ENCODE assay signal across 10 cellular contexts in the genomic region with DNA sequence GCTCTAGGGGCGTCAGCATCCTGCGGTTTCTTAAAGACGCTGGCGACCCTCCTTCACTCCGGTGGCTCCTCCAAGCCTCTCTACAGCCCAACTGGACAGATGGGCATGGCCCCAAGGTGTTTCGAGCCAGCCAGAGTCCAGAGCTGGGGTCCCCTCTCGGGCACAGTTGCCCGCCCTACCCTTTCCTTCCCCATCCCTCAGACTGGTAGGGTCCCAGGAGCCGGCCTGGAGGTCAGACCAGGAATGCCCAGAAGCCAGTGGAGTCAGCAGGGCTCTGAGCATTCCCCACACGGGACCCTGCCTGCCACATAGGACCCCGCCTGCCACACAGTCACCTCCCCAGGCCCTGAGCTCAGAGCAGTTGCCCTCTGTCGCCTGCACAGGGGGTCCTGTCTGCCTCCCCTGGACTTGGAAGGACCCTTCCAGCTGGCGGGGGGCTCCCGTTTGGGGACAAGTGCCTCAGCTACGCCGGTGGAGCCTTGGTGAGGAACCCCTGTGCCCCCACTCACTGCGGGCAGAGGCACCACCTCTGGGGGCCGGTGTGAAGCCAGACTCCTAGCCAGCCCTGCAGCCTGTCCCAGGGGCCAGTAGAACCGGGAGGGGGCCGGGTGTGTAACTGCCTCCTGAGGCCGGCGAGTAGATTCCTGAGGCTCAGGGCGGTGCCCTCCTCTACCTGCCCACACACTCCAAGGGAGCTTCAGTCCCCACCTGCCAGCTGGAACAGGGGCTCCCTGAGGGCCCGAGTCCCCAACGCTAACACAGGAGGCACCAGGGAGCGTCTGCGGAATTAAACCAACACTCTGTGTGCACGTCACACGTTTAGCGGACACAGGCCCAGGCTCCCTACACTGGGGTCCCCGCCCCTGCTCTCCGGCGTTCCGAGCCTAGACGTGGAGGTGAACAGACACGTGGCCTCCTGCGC. TPM values are rescaled to one million over a fixed set of nuclear protein-coding genes. Genes with fewer than 3 reads are reported as not detected.
DNase-seq lines count a peak whose midpoint lies in the region; ATAC-seq and TF ChIP-seq lines count a peak whose summit lies in the region.
"Had no signal": no experiment of that assay in that cellular context is flagged by ENCODE, and none has a peak within 500 bp of the region (broad histone marks: within the 10 kb centered on the region; RNA-seq: fewer than 3 reads in every experiment).

No MANE protein-coding gene starts in this region.

- intact Hi-C loops in breast epithelium (cut with DNase I; ENCODE audit: low total_unique reads) = no loop called here
- intact Hi-C loops in activated naive CD4-positive, alpha-beta T cell treated with anti-CD3 and anti-CD28 coated beads for 36 hours (cut with micrococcal nuclease) = no loop called here

- no peaks in the 10 kb centered on the region for H3K27me3 ChIP-seq in breast epithelium

- peaks cover 0 to 4% of the 10 kb centered on the region in 2 donors for H3K4me1 ChIP-seq in breast epithelium

- TF ChIP-seq CTCF in breast epithelium (IDR thresholded peaks at IDR 0.05) (no peak), mesothelial cell of epicardium (IDR thresholded peaks at IDR 0.05; ENCODE audit: unreplicated experiment) (no peak)

- H3K27me3 Mint-ChIP-seq in stimulated activated naive CD8-positive, alpha-beta T cell treated with anti-CD3 and anti-CD28 coated beads, Interleukin-15, amount 100 ng/mL, for 72 hours = no peaks in the 10 kb centered on the region
- H3K27me3 Mint-ChIP-seq in mesothelial cell of epicardium (ENCODE audit: low read depth) = no peaks in the 10 kb centered on the region
- no peaks in the 10 kb centered on the region for H3K27me3 Mint-ChIP-seq in activated naive CD4-positive, alpha-beta T cell treated with anti-CD3 and anti-CD28 coated beads for 36 hours (ENCODE audit: low read depth)

- H3K9me3 Mint-ChIP-seq in stimulated activated naive CD8-positive, alpha-beta T cell treated with anti-CD3 and anti-CD28 coated beads, Interleukin-15, amount 100 ng/mL, for 72 hours = peaks cover 0 to 8% of the 10 kb centered on the region in 2 donors
- no peaks in the 10 kb centered on the region for H3K9me3 Mint-ChIP-seq in mesothelial cell of epicardium
- peaks cover 4% of the 10 kb centered on the region for H3K9me3 Mint-ChIP-seq in activated naive CD4-positive, alpha-beta T cell treated with anti-CD3 and anti-CD28 coated beads for 36 hours
- H3K9me3 Mint-ChIP-seq in activated naive CD4-positive, alpha-beta T cell treated with anti-CD3 and anti-CD28 coated beads, Interleukin-2, amount 50 U/mL, for 72 hours = no peaks in the 10 kb centered on the region

- CTCF ChIA-PET in activated naive CD4-positive, alpha-beta T cell treated with anti-CD3 and anti-CD28 coated beads for 36 hours (lab: Charles Lee) = no interaction called here

- no peak overlapping the region for H3K4me3 Mint-ChIP-seq in stimulated activated naive CD8-positive, alpha-beta T cell treated with anti-CD3 and anti-CD28 coated beads, Interleukin-15, amount 100 ng/mL, for 72 hours
- H3K4me3 Mint-ChIP-seq in mesothelial cell of epicardium = no peak overlapping the region
- no peak overlapping the region for H3K4me3 Mint-ChIP-seq in activated naive CD4-positive, alpha-beta T cell treated with anti-CD3 and anti-CD28 coated beads for 36 hours

- no peak for TF ChIP-seq POLR2A in breast epithelium (IDR thresholded peaks at IDR 0.05)

- peak; percentile 7 for ATAC-seq in stimulated activated naive CD8-positive, alpha-beta T cell treated with anti-CD3 and anti-CD28 coated beads, Interleukin-15, amount 100 ng/mL, for 72 hours
- no peak for ATAC-seq in stimulated activated naive CD8-positive, alpha-beta T cell treated with anti-CD3 and anti-CD28 coated beads, Interleukin-15, Interleukin-2, amounts not matched to agents 100 U/mL and 50 U/mL, for 24 hours
- ATAC-seq in activated naive CD4-positive, alpha-beta T cell treated with anti-CD3 and anti-CD28 coated beads, Interleukin-2, amount 50 U/mL, for 72 hours = no peak

- H3K27ac ChIP-seq in breast epithelium = peak overlapping the region; percentile 41 to 54

- H3K36me3 ChIP-seq in breast epithelium = no peaks in the 10 kb centered on the region

- peaks cover 15% of the 10 kb centered on the region for H3K4me1 Mint-ChIP-seq in stimulated activated naive CD8-positive, alpha-beta T cell treated with anti-CD3 and anti-CD28 coated beads, Interleukin-15, amount 100 ng/mL, for 72 hours
- peaks cover 24% of the 10 kb centered on the region for H3K4me1 Mint-ChIP-seq in mesothelial cell of epicardium
- H3K4me1 Mint-ChIP-seq in activated naive CD4-positive, alpha-beta T cell treated with anti-CD3 and anti-CD28 coated beads for 36 hours (ENCODE audit: low read depth) = no peaks in the 10 kb centered on the region

- peak overlapping the region; percentile 72 to 80 for H3K27ac Mint-ChIP-seq in stimulated activated naive CD8-positive, alpha-beta T cell treated with anti-CD3 and anti-CD28 coated beads, Interleukin-15, amount 100 ng/mL, for 72 hours
- peak overlapping the region; percentile 61 for H3K27ac Mint-ChIP-seq in mesothelial cell of epicardium
- H3K27ac Mint-ChIP-seq in activated naive CD4-positive, alpha-beta T cell treated with anti-CD3 and anti-CD28 coated beads for 36 hours = no peak overlapping the region
- H3K27ac Mint-ChIP-seq in activated naive CD4-positive, alpha-beta T cell treated with anti-CD3 and anti-CD28 coated beads, Interleukin-2, amount 50 U/mL, for 72 hours = peak overlapping the region in 1 of 2 donors; percentile 57

- no peaks in the 10 kb centered on the region for H3K36me3 Mint-ChIP-seq in mesothelial cell of epicardium
- no peaks in the 10 kb centered on the region for H3K36me3 Mint-ChIP-seq in activated naive CD4-positive, alpha-beta T cell treated with anti-CD3 and anti-CD28 coated beads for 36 hours (ENCODE audit: low read depth)
- no peaks in the 10 kb centered on the region for H3K36me3 Mint-ChIP-seq in activated naive CD4-positive, alpha-beta T cell treated with anti-CD3 and anti-CD28 coated beads, Interleukin-2, amount 50 U/mL, for 72 hours

- H3K4me3 ChIP-seq in breast epithelium = peak overlapping the region in 2 of 3 donors; percentile 7 to 43
- H3K4me3 ChIP-seq: lung had no signal

- no peak for DNase-seq in stimulated activated naive CD8-positive, alpha-beta T cell treated with anti-CD3 and anti-CD28 coated beads, Interleukin-15, amount 100 ng/mL, for 72 hours
- DNase-seq in stimulated activated naive CD8-positive, alpha-beta T cell treated with anti-CD3 and anti-CD28 coated beads, Interleukin-15, Interleukin-2, amounts not matched to agents 100 U/mL and 50 U/mL, for 24 hours = no peak
- DNase-seq in breast epithelium (ENCODE audit: low spot score in 2 of 2) (no peak), mesothelial cell of epicardium (ENCODE audit: low spot score in 2 of 2, unreplicated experiment in 2 of 2) (no peak), EL (no peak), RKO (ENCODE audit: low spot score) (no peak)
- no peak for DNase-seq in activated naive CD4-positive, alpha-beta T cell treated with anti-CD3 and anti-CD28 coated beads for 36 hours
- no peak for DNase-seq in activated naive CD4-positive, alpha-beta T cell treated with anti-CD3 and anti-CD28 coated beads, Interleukin-2, amount 50 U/mL, for 72 hours (ENCODE audit: low spot score in 2 of 2)
- DNase-seq: cerebellar nuclear complex had no signal

- H3K9me3 ChIP-seq in breast epithelium = peaks cover 0 to 4% of the 10 kb centered on the region in 2 donors

RNA-seq across cellular contexts. Expression of a gene that starts 19.4 kb away (rescaled TPM):
- 10 to 100 TPM; 19.8 to 33.4 (median 31.2) TPM for total RNA-seq in breast epithelium
- total RNA-seq in mesothelial cell of epicardium = 74.0 to 78.8 TPM (median 75.3 TPM) in 3 replicates
- 1 to 10 TPM; 7.7 TPM for total RNA-seq in activated naive CD4-positive, alpha-beta T cell treated with anti-CD3 and anti-CD28 coated beads for 36 hours
- 10 to 100 TPM in 1 of 2 donors, 1 to 10 TPM in 1; 8.4 to 11.7 TPM for total RNA-seq in activated naive CD4-positive, alpha-beta T cell treated with anti-CD3 and anti-CD28 coated beads, Interleukin-2, amount 50 U/mL, for 72 hours
